Comparison of ENCODE assay signal across 15 cellular contexts in the genomic region with DNA sequence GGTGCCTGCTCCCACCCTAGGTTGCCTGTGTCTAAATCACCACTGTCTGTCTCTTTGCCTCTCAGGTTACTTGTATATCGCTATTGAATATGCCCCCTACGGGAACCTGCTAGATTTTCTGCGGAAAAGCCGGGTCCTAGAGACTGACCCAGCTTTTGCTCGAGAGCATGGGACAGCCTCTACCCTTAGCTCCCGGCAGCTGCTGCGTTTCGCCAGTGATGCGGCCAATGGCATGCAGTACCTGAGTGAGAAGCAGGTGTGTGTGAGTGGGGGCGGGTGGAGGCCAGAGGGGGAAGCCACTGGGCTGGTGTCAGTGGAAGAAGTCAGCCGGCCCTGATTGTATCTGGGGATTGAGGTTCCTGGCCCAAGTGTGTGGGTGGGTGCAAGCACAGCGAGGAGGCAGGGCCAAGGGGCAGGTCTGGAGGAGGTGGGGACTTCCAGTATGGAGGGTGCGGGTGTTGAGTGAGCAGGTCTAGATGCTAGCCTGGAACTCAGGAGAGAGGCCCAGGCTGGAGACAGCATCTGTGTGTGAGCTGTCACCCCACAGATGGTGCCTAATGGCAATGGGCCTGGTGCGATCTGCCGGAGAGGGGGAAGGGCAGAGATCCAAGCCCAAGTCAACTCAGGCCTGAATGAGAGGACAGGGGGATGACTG. TPM values are rescaled to one million over a fixed set of nuclear protein-coding genes. Genes with fewer than 3 reads are reported as not detected.
DNase-seq lines count a peak whose midpoint lies in the region; ATAC-seq, FAIRE-seq and TF ChIP-seq lines count a peak whose summit lies in the region.
"Had no signal": no experiment of that assay in that cellular context is flagged by ENCODE, and none has a peak within 500 bp of the region (broad histone marks: within the 10 kb centered on the region; RNA-seq: fewer than 3 reads in every experiment).

No MANE protein-coding gene starts in this region.

- H4K20me1 ChIP-seq in GM12878 (ENCODE audit: control insufficient read depth, insufficient read depth) (no peaks in the 10 kb centered on the region), neural progenitor cell (ENCODE audit: low read depth) (no peaks in the 10 kb centered on the region)

- TF ChIP-seq CTCF in GM12878 (IDR thresholded peaks at IDR 0.05 in 2 of 3, conservative IDR thresholded peaks at IDR 0.05 in 1 of 3; ENCODE audit: control insufficient read depth in 2 of 3, extremely low read depth in 1 of 3, insufficient read depth in 1 of 3, low read depth in 3 of 3, low read length in 3 of 3) (no peak), neural progenitor cell (IDR thresholded peaks at IDR 0.05) (no peak)

- no peak overlapping the region for H2AFZ ChIP-seq in GM12878 (ENCODE audit: control insufficient read depth, low read depth, low read length)
- no peak overlapping the region for H2AFZ ChIP-seq in neural progenitor cell (replicated peaks)

- no TSS peak for BruUV-seq in GM12878 (replicated peaks; lab: Mats Ljungman, UMichigan)

- H3K9me3 ChIP-seq in GM12878 (replicated peaks; ENCODE audit: control insufficient read depth, insufficient read depth, low read length) (no peaks in the 10 kb centered on the region), neural progenitor cell (ENCODE audit: low read depth) (no peaks in the 10 kb centered on the region)

- H3K27ac ChIP-seq in GM12878 (ENCODE audit: control insufficient read depth, insufficient read depth) (no peak overlapping the region), neural progenitor cell (no peak overlapping the region)
- H3K27ac ChIP-seq: epithelial cell of prostate had no signal

- no peaks in the 10 kb centered on the region for H3K4me1 Mint-ChIP-seq in neural progenitor cell
- H3K4me1 Mint-ChIP-seq: activated CD8-positive, alpha-beta memory T cell treated with anti-CD3 and anti-CD28 coated beads, Interleukin-2, amount 10 ng/mL, durations not matched to agents 7 days and 5 days; CD4-positive, alpha-beta memory T cell; naive thymus-derived CD8-positive, alpha-beta T cell had no signal

- DNase-seq in G401 (ENCODE audit: low spot score): peak; percentile 89
- DNase-seq in GM12878 (ENCODE audit: low read depth, low spot score): no peak
- DNase-seq in neural progenitor cell (ENCODE audit: low spot score): no peak
- no peak for DNase-seq in left colon
- DNase-seq in activated gamma-delta T cell treated with Interleukin-2 at 50 U/mL for 16 hours: no peak
- DNase-seq: activated CD8-positive, alpha-beta memory T cell treated with anti-CD3 and anti-CD28 coated beads, Interleukin-2, amount 10 ng/mL, durations not matched to agents 7 days and 5 days; amniotic stem cell; CD4-positive, alpha-beta memory T cell; NCI-H146; stimulated activated naive CD4-positive, alpha-beta T cell treated with Interleukin-2 at 50 U/mL for 16 hours; T-helper 17 cell had no signal

- H3K36me3 ChIP-seq in GM12878 (ENCODE audit: control insufficient read depth in 2 of 2, insufficient read depth in 2 of 2, low read length in 1 of 2) (no peaks in the 10 kb centered on the region), neural progenitor cell (no peaks in the 10 kb centered on the region)

- SMC1A ChIA-PET in GM12878 (lab: Charles Lee; ENCODE audit: uncharacterized antibody, unreplicated experiment): interaction anchor here (0.5 kb wide), 1 partner anchor 863 kb away, joined by 3 read pairs; no protein-coding TSS in a partner anchor

- TF ChIP-seq RAD21 in GM12878 (IDR thresholded peaks at IDR 0.05; ENCODE audit: insufficient read depth, low read depth, low read length): no peak

- in situ Hi-C loops in G401 (cut with HindIII; ENCODE audit: low sequenced_read_pairs): no loop called here
- in situ Hi-C loops in GM12878 (cut with MboI): no loop called here

- H3K4me3 Mint-ChIP-seq in neural progenitor cell: peak overlapping the region; percentile 46
- H3K4me3 Mint-ChIP-seq: activated CD8-positive, alpha-beta memory T cell treated with anti-CD3 and anti-CD28 coated beads, Interleukin-2, amount 10 ng/mL, durations not matched to agents 7 days and 5 days; naive thymus-derived CD8-positive, alpha-beta T cell; T-helper 17 cell had no signal

- 64% methylated on average over 15 of the region's 15 CpGs for WGBS in GM12878 (ENCODE audit: insufficient coverage, insufficient replicate concordance, low lambda C conversion rate, missing lambda C conversion rate)

- ATAC-seq in GM12878 (peak; percentile 56), HG03442 (IDR thresholded peaks at IDR 0.05; ENCODE audit: unreplicated experiment) (no peak), left colon (no peak)
- ATAC-seq: activated CD8-positive, alpha-beta memory T cell treated with anti-CD3 and anti-CD28 coated beads, Interleukin-2, amount 10 ng/mL, durations not matched to agents 7 days and 5 days; naive thymus-derived CD8-positive, alpha-beta T cell; T-helper 17 cell had no signal

- POLR2A ChIA-PET in GM12878 (lab: Charles Lee): no interaction called here

- H3K27me3 Mint-ChIP-seq in neural progenitor cell (ENCODE audit: insufficient read depth, low read depth): peaks cover 3% of the 10 kb centered on the region
- H3K27me3 Mint-ChIP-seq: activated CD8-positive, alpha-beta memory T cell treated with anti-CD3 and anti-CD28 coated beads, Interleukin-2, amount 10 ng/mL, durations not matched to agents 7 days and 5 days; CD4-positive, alpha-beta memory T cell; naive thymus-derived CD8-positive, alpha-beta T cell; T-helper 17 cell had no signal

- RAD21 ChIA-PET in GM12878 (lab: Charles Lee; ENCODE audit: unreplicated experiment): no interaction called here

- CTCF ChIA-PET in GM12878 (lab: Yijun Ruan, JAX): interaction anchor here (0.6 kb wide), 1 partner anchor 1277 kb away, joined by 6 read pairs; no protein-coding TSS in a partner anchor

- H3K4me3 ChIP-seq in GM12878: no peak overlapping the region
- no peak overlapping the region for H3K4me3 ChIP-seq in neural progenitor cell

- TF ChIP-seq POLR2A in GM12878 (IDR thresholded peaks at IDR 0.05; ENCODE audit: low read depth, low read length): no peak

- peak overlapping the region; percentile 57 for H3K27ac Mint-ChIP-seq in neural progenitor cell
- H3K27ac Mint-ChIP-seq: activated CD8-positive, alpha-beta memory T cell treated with anti-CD3 and anti-CD28 coated beads, Interleukin-2, amount 10 ng/mL, durations not matched to agents 7 days and 5 days; CD4-positive, alpha-beta memory T cell; T-helper 17 cell had no signal

- H3K36me3 Mint-ChIP-seq in neural progenitor cell: no peaks in the 10 kb centered on the region
- H3K36me3 Mint-ChIP-seq: activated CD8-positive, alpha-beta memory T cell treated with anti-CD3 and anti-CD28 coated beads, Interleukin-2, amount 10 ng/mL, durations not matched to agents 7 days and 5 days; CD4-positive, alpha-beta memory T cell; naive thymus-derived CD8-positive, alpha-beta T cell had no signal

- no peaks in the 10 kb centered on the region for H3K9me3 Mint-ChIP-seq in neural progenitor cell
- H3K9me3 Mint-ChIP-seq: naive thymus-derived CD8-positive, alpha-beta T cell had no signal

- intact Hi-C loops in GM12878 (cut with micrococcal nuclease; ENCODE audit: unreplicated experiment): no loop called here
- intact Hi-C loops in left colon (cut with DNase I, micrococcal nuclease): no loop called here

- TF ChIP-seq EP300 in GM12878 (IDR thresholded peaks at IDR 0.05; ENCODE audit: borderline replicate concordance in 1 of 2, control insufficient read depth in 1 of 2, low read depth in 2 of 2, low read length in 2 of 2): no peak

- no peaks in the 10 kb centered on the region for H3K4me1 ChIP-seq in GM12878 (ENCODE audit: control insufficient read depth, insufficient read depth, low read length)
- H3K4me1 ChIP-seq in neural progenitor cell: no peaks in the 10 kb centered on the region

- H3K79me2 ChIP-seq in GM12878 (ENCODE audit: control insufficient read depth, insufficient read depth, low read length) (no peaks in the 10 kb centered on the region), neural progenitor cell (ENCODE audit: low read depth) (no peaks in the 10 kb centered on the region)

- H3K4me2 ChIP-seq in GM12878 (ENCODE audit: control insufficient read depth, insufficient read depth): no peak overlapping the region
- H3K4me2 ChIP-seq in neural progenitor cell: no peak overlapping the region

- no peaks in the 10 kb centered on the region for H3F3A ChIP-seq in neural progenitor cell (ENCODE audit: low read depth)

- no peaks in the 10 kb centered on the region for H3K27me3 ChIP-seq in GM12878 (replicated peaks in 1 of 2; ENCODE audit: control insufficient read depth in 2 of 2, insufficient read depth in 2 of 2, low read length in 1 of 2)
- H3K27me3 ChIP-seq in neural progenitor cell: no peaks in the 10 kb centered on the region

- no peak for FAIRE-seq in GM12878 (lab: Jason Lieb, UNC)

- H3K9ac ChIP-seq in GM12878 (ENCODE audit: control insufficient read depth, insufficient read depth, low read length): no peak overlapping the region
- H3K9ac ChIP-seq in neural progenitor cell: no peak overlapping the region

RNA-seq across cellular contexts. Expression of a gene that starts 17.2 kb away (rescaled TPM):
- total RNA-seq in G401 (2014; rRNA removed; shearing (Covaris generic)): not detected in 2 replicates
- total RNA-seq in GM12878 (2013; cell fraction: nucleolus; rRNA removed): 51.4 and 63.5 TPM in 2 replicates
- total RNA-seq in GM12878 (2014; rRNA removed) (1.7 and 2.0 TPM in 2 replicates), GM12878 (2014; rRNA removed; fragmentation: Illumina TruSeq; extraction: Trizol) (0.58 and 0.64 TPM in 2 replicates), GM12878 (2021) (3.3 and 3.9 TPM in 2 replicates), neural progenitor cell (ENCODE audit: low replicate concordance) (0.21 and 0.25 TPM in 2 replicates), left colon (1 to 10 TPM; 4.9 to 7.6 TPM)
- 8.0 TPM for polyA plus RNA-seq in GM12878 (2011; ENCODE audit: low read depth)
- polyA plus RNA-seq in GM12878 (2011; rRNA removed) (1.7 and 3.4 TPM in 2 replicates), GM12878 (2014; fragmentation: Illumina TruSeq; extraction: Trizol) (0.43 and 0.62 TPM in 2 replicates), GM12878 (2014; fragmentation: Nextera tagmentation; extraction: Ambion mirVana) (under 1 TPM; 0.26 to 0.40 TPM), GM12878 (2014; rRNA removed) (2.5 TPM in 2 replicates), GM12878 (2016; fragmentation: Nextera tagmentation; extraction: Ambion mirVana) (1 to 10 TPM; 1.2 to 1.5 TPM)
- 3.4 and 4.7 TPM in 2 replicates for polyA plus RNA-seq in GM12878 (2011; cell fraction: cytosol; rRNA removed)
- polyA plus RNA-seq in GM12878 (2011; cell fraction: nucleus; rRNA removed): 13.3 and 13.4 TPM in 2 replicates
- polyA plus RNA-seq in GM12878 (2012): 3.5 and 5.1 TPM in 2 replicates
- polyA minus RNA-seq in GM12878 (2011; rRNA and poly(A)+ RNA removed): 8.3 and 9.2 TPM in 2 replicates
- 4.4 and 4.5 TPM in 2 replicates for polyA minus RNA-seq in GM12878 (2011; cell fraction: cytosol; rRNA and poly(A)+ RNA removed)
- polyA minus RNA-seq in GM12878 (2011; cell fraction: nucleus; rRNA and poly(A)+ RNA removed): 2.8 and 8.8 TPM in 2 replicates
- total RNA-seq: CD4-positive, alpha-beta memory T cell; naive thymus-derived CD8-positive, alpha-beta T cell; T-helper 17 cell had no signal
- polyA plus RNA-seq: CD4-positive, alpha-beta memory T cell; naive thymus-derived CD8-positive, alpha-beta T cell had no signal

RNA-seq across cellular contexts. Expression of a gene that starts 19.7 kb away (rescaled TPM):
- total RNA-seq in G401 (2014; rRNA removed; shearing (Covaris generic)): not detected in 2 replicates
- total RNA-seq in GM12878 (2013; cell fraction: nucleolus; rRNA removed): not detected in 2 replicates
- total RNA-seq in GM12878 (2014; rRNA removed) (not detected in 2 replicates), GM12878 (2014; rRNA removed; fragmentation: Illumina TruSeq; extraction: Trizol) (not detected in 2 replicates), GM12878 (2021) (not detected in 2 replicates), neural progenitor cell (ENCODE audit: low replicate concordance) (0.09 TPM in 1 of 2 replicates, not detected in the other), left colon (under 1 TPM in 1 of 2 donors, not detected in 1; 0.56 TPM)
- not detected for polyA plus RNA-seq in GM12878 (2011; ENCODE audit: low read depth)
- polyA plus RNA-seq in GM12878 (2011; rRNA removed) (not detected in 2 replicates), GM12878 (2014; fragmentation: Illumina TruSeq; extraction: Trizol) (not detected in 2 replicates), GM12878 (2014; fragmentation: Nextera tagmentation; extraction: Ambion mirVana) (not detected), GM12878 (2014; rRNA removed) (not detected in 2 replicates), GM12878 (2016; fragmentation: Nextera tagmentation; extraction: Ambion mirVana) (not detected)
- polyA plus RNA-seq in GM12878 (2011; cell fraction: cytosol; rRNA removed): not detected in 2 replicates
- not detected in 2 replicates for polyA plus RNA-seq in GM12878 (2011; cell fraction: nucleus; rRNA removed)
- not detected in 2 replicates for polyA plus RNA-seq in GM12878 (2012)
- polyA minus RNA-seq in GM12878 (2011; rRNA and poly(A)+ RNA removed): not detected in 2 replicates
- not detected in 2 replicates for polyA minus RNA-seq in GM12878 (2011; cell fraction: cytosol; rRNA and poly(A)+ RNA removed)
- not detected in 2 replicates for polyA minus RNA-seq in GM12878 (2011; cell fraction: nucleus; rRNA and poly(A)+ RNA removed)
- total RNA-seq: activated CD8-positive, alpha-beta memory T cell treated with anti-CD3 and anti-CD28 coated beads, Interleukin-2, amount 10 ng/mL, durations not matched to agents 7 days and 5 days; CD4-positive, alpha-beta memory T cell; naive thymus-derived CD8-positive, alpha-beta T cell; OCI-LY7 had no signal
- polyA plus RNA-seq: CD4-positive, alpha-beta memory T cell; naive thymus-derived CD8-positive, alpha-beta T cell had no signal

RNA-seq across cellular contexts. Expression of a gene that starts 32.6 kb away (rescaled TPM):
- total RNA-seq in G401 (2014; rRNA removed; shearing (Covaris generic)): not detected in 2 replicates
- total RNA-seq in GM12878 (2013; cell fraction: nucleolus; rRNA removed): not detected in 2 replicates
- total RNA-seq in GM12878 (2014; rRNA removed) (not detected in 2 replicates), GM12878 (2014; rRNA removed; fragmentation: Illumina TruSeq; extraction: Trizol) (not detected in 2 replicates), GM12878 (2021) (not detected in 2 replicates), neural progenitor cell (ENCODE audit: low replicate concordance) (not detected in 2 replicates), left colon (10 to 100 TPM; 76.9 to 97.8 TPM)
- polyA plus RNA-seq in GM12878 (2011; ENCODE audit: low read depth): not detected
- polyA plus RNA-seq in GM12878 (2011; rRNA removed) (0.07 TPM in 1 of 2 replicates, not detected in the other), GM12878 (2014; fragmentation: Illumina TruSeq; extraction: Trizol) (not detected in 2 replicates), GM12878 (2014; fragmentation: Nextera tagmentation; extraction: Ambion mirVana) (not detected), GM12878 (2014; rRNA removed) (not detected in 2 replicates), GM12878 (2016; fragmentation: Nextera tagmentation; extraction: Ambion mirVana) (not detected)
- polyA plus RNA-seq in GM12878 (2011; cell fraction: cytosol; rRNA removed): 0.03 and 0.08 TPM in 2 replicates
- not detected in 2 replicates for polyA plus RNA-seq in GM12878 (2011; cell fraction: nucleus; rRNA removed)
- polyA plus RNA-seq in GM12878 (2012): not detected in 2 replicates
- polyA minus RNA-seq in GM12878 (2011; rRNA and poly(A)+ RNA removed): not detected in 2 replicates
- not detected in 2 replicates for polyA minus RNA-seq in GM12878 (2011; cell fraction: cytosol; rRNA and poly(A)+ RNA removed)
- not detected in 2 replicates for polyA minus RNA-seq in GM12878 (2011; cell fraction: nucleus; rRNA and poly(A)+ RNA removed)
- total RNA-seq: activated CD8-positive, alpha-beta memory T cell treated with anti-CD3 and anti-CD28 coated beads, Interleukin-2, amount 10 ng/mL, durations not matched to agents 7 days and 5 days; CD4-positive, alpha-beta memory T cell; naive thymus-derived CD8-positive, alpha-beta T cell; OCI-LY7; T-helper 17 cell had no signal
- polyA plus RNA-seq: CD4-positive, alpha-beta memory T cell had no signal

RNA-seq across cellular contexts. Expression of a gene that starts 40.8 kb away (rescaled TPM):
- 263 and 289 TPM in 2 replicates for total RNA-seq in G401 (2014; rRNA removed; shearing (Covaris generic))
- total RNA-seq in GM12878 (2013; cell fraction: nucleolus; rRNA removed): 12.5 and 14.0 TPM in 2 replicates
- total RNA-seq in GM12878 (2014; rRNA removed) (197 and 213 TPM in 2 replicates), GM12878 (2014; rRNA removed; fragmentation: Illumina TruSeq; extraction: Trizol) (81.5 and 82.0 TPM in 2 replicates), GM12878 (2021) (192 and 205 TPM in 2 replicates), neural progenitor cell (ENCODE audit: low replicate concordance) (164 and 261 TPM in 2 replicates), left colon (10 to 100 TPM; 10.5 to 24.3 TPM)
- 33.1 TPM for polyA plus RNA-seq in GM12878 (2011; ENCODE audit: low read depth)
- polyA plus RNA-seq in GM12878 (2011; rRNA removed) (37.3 and 103 TPM in 2 replicates), GM12878 (2014; fragmentation: Illumina TruSeq; extraction: Trizol) (91.9 and 135 TPM in 2 replicates), GM12878 (2014; fragmentation: Nextera tagmentation; extraction: Ambion mirVana) (10 to 100 TPM; 36.3 to 63.1 TPM), GM12878 (2014; rRNA removed) (165 and 225 TPM in 2 replicates), GM12878 (2016; fragmentation: Nextera tagmentation; extraction: Ambion mirVana) (100 to 1,000 TPM; 299 to 347 TPM)
- polyA plus RNA-seq in GM12878 (2011; cell fraction: cytosol; rRNA removed): 137 and 176 TPM in 2 replicates
- 181 and 197 TPM in 2 replicates for polyA plus RNA-seq in GM12878 (2011; cell fraction: nucleus; rRNA removed)
- polyA plus RNA-seq in GM12878 (2012): 62.9 and 68.2 TPM in 2 replicates
- 128 and 180 TPM in 2 replicates for polyA minus RNA-seq in GM12878 (2011; rRNA and poly(A)+ RNA removed)
- 67.0 and 84.4 TPM in 2 replicates for polyA minus RNA-seq in GM12878 (2011; cell fraction: cytosol; rRNA and poly(A)+ RNA removed)
- polyA minus RNA-seq in GM12878 (2011; cell fraction: nucleus; rRNA and poly(A)+ RNA removed): 40.5 and 61.7 TPM in 2 replicates

RNA-seq across cellular contexts. Expression of a gene that starts 48.2 kb away (rescaled TPM):
- total RNA-seq in G401 (2014; rRNA removed; shearing (Covaris generic)): not detected in 2 replicates
- total RNA-seq in GM12878 (2013; cell fraction: nucleolus; rRNA removed): not detected in 2 replicates
- total RNA-seq in GM12878 (2014; rRNA removed): not detected in 2 replicates
- not detected in 2 replicates for total RNA-seq in GM12878 (2014; rRNA removed; fragmentation: Illumina TruSeq; extraction: Trizol)
- total RNA-seq in GM12878 (2021): 0.28 and 1.1 TPM in 2 replicates
- not detected for polyA plus RNA-seq in GM12878 (2011; ENCODE audit: low read depth)
- polyA plus RNA-seq in GM12878 (2011; rRNA removed): not detected in 2 replicates
- polyA plus RNA-seq in GM12878 (2011; cell fraction: cytosol; rRNA removed): 0.25 TPM in 1 of 2 replicates, not detected in the other
- polyA plus RNA-seq in GM12878 (2011; cell fraction: nucleus; rRNA removed): 0.06 TPM in 1 of 2 replicates, not detected in the other
- 0.14 TPM in 2 replicates for polyA plus RNA-seq in GM12878 (2012)
- not detected in 2 replicates for polyA plus RNA-seq in GM12878 (2014; fragmentation: Illumina TruSeq; extraction: Trizol)
- polyA plus RNA-seq in GM12878 (2014; fragmentation: Nextera tagmentation; extraction: Ambion mirVana): not detected
- not detected in 2 replicates for polyA plus RNA-seq in GM12878 (2014; rRNA removed)
- not detected for polyA plus RNA-seq in GM12878 (2016; fragmentation: Nextera tagmentation; extraction: Ambion mirVana)
- 0.10 TPM in 1 of 2 replicates, not detected in the other for polyA minus RNA-seq in GM12878 (2011; rRNA and poly(A)+ RNA removed)
- polyA minus RNA-seq in GM12878 (2011; cell fraction: cytosol; rRNA and poly(A)+ RNA removed): not detected in 2 replicates
- polyA minus RNA-seq in GM12878 (2011; cell fraction: nucleus; rRNA and poly(A)+ RNA removed): not detected in 2 replicates
- 0.73 and 2.2 TPM in 2 replicates for total RNA-seq in neural progenitor cell (ENCODE audit: low replicate concordance)
- total RNA-seq in left colon: 10 to 100 TPM; 52.4 to 63.3 TPM
- total RNA-seq: activated CD8-positive, alpha-beta memory T cell treated with anti-CD3 and anti-CD28 coated beads, Interleukin-2, amount 10 ng/mL, durations not matched to agents 7 days and 5 days; CD4-positive, alpha-beta memory T cell; naive thymus-derived CD8-positive, alpha-beta T cell; T-helper 17 cell had no signal
- polyA plus RNA-seq: CD4-positive, alpha-beta memory T cell had no signal

Comparison
In these comparisons a context has a peak if more than half of its experiments do, and no peak if none do; other contexts are left out.
1. RNA of a gene that starts 32.6 kb away (total RNA-seq): 76.9 to 97.8 TPM in left colon; not detected in G401, not detected in GM12878 and not detected in neural progenitor cell; every median in the first group is over 10 times any median in the second.